ENCODE assay signal across 1 cellular context in the genomic region with DNA sequence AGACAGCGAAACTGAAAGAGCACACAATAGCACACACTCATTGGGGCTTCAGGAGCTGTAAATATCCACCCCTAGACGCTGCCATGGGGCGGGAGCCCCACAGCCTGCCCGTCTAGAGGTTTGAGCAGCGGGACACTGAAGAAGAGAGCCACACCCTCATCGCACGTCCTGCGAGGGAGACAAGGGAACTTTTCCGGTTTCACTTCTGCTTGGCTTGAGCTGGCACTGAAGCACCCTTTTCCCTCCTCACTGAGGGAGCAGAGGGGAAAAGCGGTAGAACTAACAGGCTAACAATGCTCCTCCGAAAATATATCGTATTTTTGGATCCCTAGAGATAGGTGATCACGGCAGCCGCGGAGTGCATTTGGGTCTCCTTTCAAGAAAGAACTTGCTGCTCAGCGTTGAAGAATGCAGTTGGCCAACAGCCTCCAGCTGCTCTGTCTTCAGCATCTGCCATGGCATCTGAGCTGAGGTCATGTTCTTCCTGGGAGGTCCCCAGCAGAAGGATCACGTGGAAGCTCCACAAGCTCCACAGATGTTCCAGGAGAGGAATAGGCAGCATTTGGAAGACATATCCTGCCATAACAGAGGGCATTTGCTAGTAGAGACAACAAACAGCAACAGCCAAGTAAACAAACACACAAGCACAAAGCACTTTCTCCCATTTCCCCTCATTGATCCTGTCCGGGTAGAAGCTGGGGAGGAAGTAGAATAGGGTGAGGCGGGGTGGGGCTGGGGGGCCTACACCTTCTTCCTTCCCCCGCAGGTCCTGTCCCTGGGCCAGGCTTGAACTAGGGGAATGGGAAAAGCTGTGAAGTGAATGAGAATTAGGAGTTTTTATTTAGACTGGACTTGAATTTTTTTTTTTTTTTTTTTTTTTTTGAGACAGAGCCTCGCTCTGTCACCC.
TF ChIP-seq lines count a peak whose summit lies in the region.

No MANE protein-coding gene starts in this region.

TF ChIP-seq in endothelial cell of umbilical vein, 7 proteins besides CTCF, POLR2A, EP300 and RAD21 (continued from another document):
- TF ChIP-seq, protein P1, sequence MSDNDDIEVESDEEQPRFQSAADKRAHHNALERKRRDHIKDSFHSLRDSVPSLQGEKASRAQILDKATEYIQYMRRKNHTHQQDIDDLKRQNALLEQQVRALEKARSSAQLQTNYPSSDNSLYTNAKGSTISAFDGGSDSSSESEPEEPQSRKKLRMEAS (IDR thresholded peaks at IDR 0.05; ENCODE audit: insufficient read depth, insufficient read length): no peak
- TF ChIP-seq POLR2AphosphoS5 (IDR thresholded peaks at IDR 0.05; ENCODE audit: insufficient read depth, low read depth, low read length) (no peak), MYC (IDR thresholded peaks at IDR 0.05; ENCODE audit: low read depth, low read length) (no peak)
TF ChIP-seq in endothelial cell of umbilical vein: peak in this region for 0.
